Comparison of ENCODE assay signal across 15 cellular contexts in the genomic region with DNA sequence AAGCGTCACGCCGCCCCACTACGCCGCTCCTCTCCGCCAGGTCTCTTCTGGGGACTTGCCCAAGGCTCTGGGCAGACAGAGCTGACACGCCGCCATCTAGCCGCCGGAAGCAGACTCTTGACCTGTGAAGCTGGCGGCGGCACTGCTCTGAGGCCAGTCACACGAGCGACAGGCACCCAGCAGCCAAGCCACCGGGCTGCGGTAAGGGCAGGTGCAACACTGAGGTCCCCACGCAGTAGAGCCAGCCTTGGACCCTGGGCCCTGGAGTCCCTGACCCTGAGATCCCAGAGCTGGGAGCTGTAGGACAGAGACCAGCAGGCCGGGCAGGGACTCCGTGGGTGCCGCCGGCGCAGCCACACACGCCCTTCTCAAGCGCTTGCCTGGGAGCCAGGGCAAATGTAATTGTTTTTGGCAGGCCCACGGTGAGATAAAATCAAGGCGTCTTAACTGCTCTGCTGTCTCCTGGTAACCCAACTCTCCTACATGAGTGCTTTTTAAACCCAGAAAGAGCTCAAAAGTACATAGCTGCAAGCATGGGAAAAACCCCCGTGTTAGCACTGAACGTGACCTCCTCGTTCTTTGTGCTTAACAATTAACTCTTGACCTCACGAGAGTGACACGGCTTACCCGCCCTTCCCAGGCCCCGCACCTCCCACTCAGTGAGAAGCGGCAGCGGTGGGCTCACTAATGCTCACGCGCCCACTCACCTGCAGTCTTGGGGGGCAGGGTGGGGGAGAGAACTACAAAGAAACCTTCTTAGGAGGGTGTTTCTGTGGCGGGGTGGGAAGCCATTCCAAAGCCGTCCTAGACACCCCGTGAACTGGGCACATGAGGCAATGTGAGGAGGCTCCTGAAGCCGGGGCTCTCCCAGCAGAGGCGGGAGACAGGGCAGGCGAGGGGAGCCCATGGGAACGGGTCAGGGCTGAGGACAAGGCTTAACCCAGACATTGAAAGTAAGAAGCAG. TPM values are rescaled to one million over a fixed set of nuclear protein-coding genes. Genes with fewer than 3 reads are reported as not detected.
DNase-seq lines count a peak whose midpoint lies in the region; ATAC-seq and TF ChIP-seq lines count a peak whose summit lies in the region.
"Had no signal": no experiment of that assay in that cellular context is flagged by ENCODE, and none has a peak within 500 bp of the region (broad histone marks: within the 10 kb centered on the region; RNA-seq: fewer than 3 reads in every experiment).

No MANE protein-coding gene starts in this region.

- H3K27ac Mint-ChIP-seq in type B pancreatic cell, result peak overlapping the region; percentile 64
- H3K27ac Mint-ChIP-seq: activated naive CD4-positive, alpha-beta T cell treated with anti-CD3 and anti-CD28 coated beads, Interleukin-2, amount 50 U/mL, for 72 hours; T-helper 2 cell treated with Interferon-gamma antibody and Interleukin-4, amounts not matched to agents 5 μg/mL and 100 μg/mL, for 36 hours had no signal

- peaks cover 37% of the 10 kb centered on the region for H3K4me1 Mint-ChIP-seq in type B pancreatic cell (ENCODE audit: unreplicated experiment)

- DNase-seq in NCI-H2227 (lab: John Stamatoyannopoulos, UW; ENCODE audit: unreplicated experiment) (peak; percentile 14), NCI-H2227 treated with DMSO at 0.1 percent for 48 hours (lab: John Stamatoyannopoulos, UW) (no peak), fibroblast of villous mesenchyme (ENCODE audit: low read depth) (peak; percentile 42), type B pancreatic cell (ENCODE audit: extremely low spot score, unreplicated experiment) (no peak), NCI-H748 treated with DMSO at 0.1 percent for 48 hours (lab: John Stamatoyannopoulos, UW) (no peak), islet precursor cell (no peak)
- DNase-seq: DMS53, foreskin melanocyte, ovary, PC-9 had no signal

- peak overlapping the region; percentile 54 for H3K4me3 Mint-ChIP-seq in type B pancreatic cell
- H3K4me3 Mint-ChIP-seq: T-helper 2 cell treated with Interferon-gamma antibody and Interleukin-4, amounts not matched to agents 5 μg/mL and 100 μg/mL, for 36 hours had no signal

- ATAC-seq in HG03045 (IDR thresholded peaks at IDR 0.05; ENCODE audit: unreplicated experiment), result no peak
- ATAC-seq: activated naive CD4-positive, alpha-beta T cell treated with anti-CD3 and anti-CD28 coated beads, Interleukin-2, amount 50 U/mL, for 72 hours had no signal

- H3K27ac ChIP-seq in muscle layer of colon (ENCODE audit: low read depth, low read length), result peak overlapping the region; percentile 52
- H3K27ac ChIP-seq: KMS-11, ovary, PC-9 had no signal

- peaks cover 6% of the 10 kb centered on the region for H3K36me3 ChIP-seq in muscle layer of colon (ENCODE audit: insufficient read depth, low read length)
- H3K36me3 ChIP-seq: ovary had no signal

- no peaks in the 10 kb centered on the region for H3K9me3 ChIP-seq in muscle layer of colon (ENCODE audit: low read length)
- H3K9me3 ChIP-seq: ovary had no signal

- H3K4me3 ChIP-seq in fibroblast of villous mesenchyme (ENCODE audit: low read depth, low read length) (no peak overlapping the region), muscle layer of colon (ENCODE audit: low read depth in 1 of 2, low read length in 2 of 2) (peak overlapping the region in 1 of 2 donors; percentile 50)
- H3K4me3 ChIP-seq: ovary, PC-9 had no signal

- H3K36me3 Mint-ChIP-seq in type B pancreatic cell, result peaks cover 18% of the 10 kb centered on the region

- TF ChIP-seq CTCF in fibroblast of villous mesenchyme (IDR thresholded peaks at IDR 0.05; ENCODE audit: insufficient read depth, low read depth, low read length) (no peak), type B pancreatic cell (conservative IDR thresholded peaks at IDR 0.05) (no peak)

- H3K4me1 ChIP-seq in muscle layer of colon (ENCODE audit: insufficient read depth, low read length), result peaks cover 8% of the 10 kb centered on the region

- peak overlapping the region; percentile 3 for H3K9ac ChIP-seq in muscle layer of colon (ENCODE audit: low read length)
- H3K9ac ChIP-seq: KMS-11 had no signal

- no peaks in the 10 kb centered on the region for H3K27me3 ChIP-seq in muscle layer of colon (ENCODE audit: control insufficient read depth in 1 of 2, insufficient read depth in 2 of 2, low read length in 2 of 2)
- H3K27me3 ChIP-seq: ovary had no signal

- H3K9me3 Mint-ChIP-seq in type B pancreatic cell, result peaks cover 7% of the 10 kb centered on the region
- H3K9me3 Mint-ChIP-seq: T-helper 2 cell treated with Interferon-gamma antibody and Interleukin-4, amounts not matched to agents 5 μg/mL and 100 μg/mL, for 36 hours had no signal

- no peaks in the 10 kb centered on the region for H3K27me3 Mint-ChIP-seq in type B pancreatic cell

RNA-seq across cellular contexts. Expression of gene GPER1, which starts 8.5 kb away (rescaled TPM):
- total RNA-seq in fibroblast of villous mesenchyme (1.9 and 2.6 TPM in 2 replicates), type B pancreatic cell (ENCODE audit: low replicate concordance) (2.5 and 5.0 TPM in 2 replicates)
- total RNA-seq: activated naive CD4-positive, alpha-beta T cell treated with anti-CD3 and anti-CD28 coated beads, Interleukin-2, amount 50 U/mL, for 72 hours had no signal

RNA-seq across cellular contexts. Expression of gene GPR146, which starts 52.1 kb away (rescaled TPM):
- total RNA-seq in fibroblast of villous mesenchyme, result under 0.01 TPM in 1 of 2 replicates, not detected in the other
- 1.2 TPM in 2 replicates for total RNA-seq in type B pancreatic cell (ENCODE audit: low replicate concordance)

Comparison
In these comparisons a context has a peak if more than half of its experiments do, and no peak if none do; other contexts are left out.
1. DNase-seq: peak in NCI-H2227 (single experiment) and fibroblast of villous mesenchyme (single experiment); none in NCI-H2227 treated with DMSO at 0.1 percent for 48 hours (single experiment), type B pancreatic cell (single experiment), NCI-H748 treated with DMSO at 0.1 percent for 48 hours (single experiment) and islet precursor cell (single experiment).